Comparison of ENCODE assay signal across 26 cellular contexts in genomic region chr16:57565461-57565860, GRCh38. TPM values are rescaled to one million over a fixed set of nuclear protein-coding genes. Genes with fewer than 3 reads are reported as not detected.
"Had no signal": no experiment of that assay in that cellular context is flagged by ENCODE, and none has a peak within 500 bp of the region (broad histone marks: within the 10 kb centered on the region; RNA-seq: fewer than 3 reads in every experiment).

No MANE protein-coding gene starts in this region.

- ATAC-seq: activated CD8-positive, alpha-beta memory T cell treated with anti-CD3 and anti-CD28 coated beads, Interleukin-2, amount 10 ng/mL, durations not matched to agents 7 days and 5 days; body of pancreas; esophagus mucosa; left ventricle myocardium superior; T-helper 17 cell had no signal

- H3K27me3 ChIP-seq: body of pancreas, cardiac muscle cell, upper lobe of left lung had no signal

- H3K27ac ChIP-seq: body of pancreas, cardiac muscle cell, spleen, thoracic aorta, upper lobe of left lung had no signal

- H3K27me3 Mint-ChIP-seq: activated CD4-positive, alpha-beta memory T cell treated with anti-CD3 and anti-CD28 coated beads, Interleukin-2, amount 10 ng/mL, durations not matched to agents 7 days and 5 days; activated CD8-positive, alpha-beta memory T cell treated with anti-CD3 and anti-CD28 coated beads, Interleukin-2, amount 10 ng/mL, durations not matched to agents 7 days and 5 days; activated naive CD8-positive, alpha-beta T cell treated with anti-CD3 and anti-CD28 coated beads, Interleukin-2, amount 50 U/mL, for 24 hours; T-helper 17 cell had no signal

- H3K27ac Mint-ChIP-seq: activated CD4-positive, alpha-beta memory T cell treated with anti-CD3 and anti-CD28 coated beads, Interleukin-2, amount 10 ng/mL, durations not matched to agents 7 days and 5 days; activated CD8-positive, alpha-beta memory T cell treated with anti-CD3 and anti-CD28 coated beads, Interleukin-2, amount 10 ng/mL, durations not matched to agents 7 days and 5 days; activated naive CD8-positive, alpha-beta T cell treated with anti-CD3 and anti-CD28 coated beads, Interleukin-2, amount 50 U/mL, for 24 hours; activated T-helper 1 cell treated with anti-CD3 and anti-CD28 coated beads, Interleukin-12 subunit alpha, Interleukin-12 subunit beta, Interleukin-2, Interleukin-4 antibody, amounts not matched to agents 30 ng/mL and 10 ng/mL and 1 ng/mL, durations not matched to agents 14 hours and 24 hours and 36 hours; dendritic cell treated with granulocyte-macrophage colony-stimulating factor and Interleukin-4, amounts not matched to agents 40 ng/mL and 50 ng/mL, for 4 days had no signal

- H3K4me3 Mint-ChIP-seq: activated CD4-positive, alpha-beta memory T cell treated with anti-CD3 and anti-CD28 coated beads, Interleukin-2, amount 10 ng/mL, durations not matched to agents 7 days and 5 days; activated CD8-positive, alpha-beta memory T cell treated with anti-CD3 and anti-CD28 coated beads, Interleukin-2, amount 10 ng/mL, durations not matched to agents 7 days and 5 days; activated naive CD8-positive, alpha-beta T cell treated with anti-CD3 and anti-CD28 coated beads, Interleukin-2, amount 50 U/mL, for 24 hours; activated T-helper 1 cell treated with anti-CD3 and anti-CD28 coated beads, Interleukin-12 subunit alpha, Interleukin-12 subunit beta, Interleukin-2, Interleukin-4 antibody, amounts not matched to agents 30 ng/mL and 10 ng/mL and 1 ng/mL, durations not matched to agents 14 hours and 24 hours and 36 hours; dendritic cell treated with granulocyte-macrophage colony-stimulating factor and Interleukin-4, amounts not matched to agents 40 ng/mL and 50 ng/mL, for 4 days; T-helper 17 cell had no signal

- H3K36me3 ChIP-seq: cardiac muscle cell, thoracic aorta, upper lobe of left lung had no signal

- H3K4me1 ChIP-seq: body of pancreas, spleen, upper lobe of left lung had no signal

- H3K9me3 ChIP-seq: thoracic aorta had no signal

- H3K4me3 ChIP-seq: body of pancreas, cardiac muscle cell, spleen, thoracic aorta, upper lobe of left lung had no signal

- H3K4me1 Mint-ChIP-seq: activated naive CD8-positive, alpha-beta T cell treated with anti-CD3 and anti-CD28 coated beads, Interleukin-2, amount 50 U/mL, for 24 hours had no signal

- DNase-seq: activated CD4-positive, alpha-beta memory T cell treated with anti-CD3 and anti-CD28 coated beads, Interleukin-2, amount 10 ng/mL, durations not matched to agents 7 days and 5 days; activated CD4-positive, alpha-beta T cell treated with anti-CD3 and anti-CD28 coated beads for 4 hours; activated CD4-positive, CD25-positive, alpha-beta regulatory T cell; activated CD8-positive, alpha-beta memory T cell treated with anti-CD3 and anti-CD28 coated beads, Interleukin-2, amount 10 ng/mL, durations not matched to agents 7 days and 5 days; activated gamma-delta T cell; activated naive CD4-positive, alpha-beta T cell treated with anti-CD3 and anti-CD28 coated beads, Interleukin-2, amount 50 U/mL, for 16 hours; activated naive CD8-positive, alpha-beta T cell treated with anti-CD3 and anti-CD28 coated beads, Interleukin-2, amount 50 U/mL, for 24 hours; activated T-cell treated with anti-CD3 and anti-CD28 coated beads for 4 hours; body of pancreas; effector memory CD4-positive, alpha-beta T cell; hippocampal formation; left ventricle myocardium superior; occipital lobe; spleen; stimulated activated CD4-positive, alpha-beta T cell treated with anti-CD3 and anti-CD28 coated beads, Interleukin-4, amount 100 ng/mL, for 1 hour; stimulated activated naive CD4-positive, alpha-beta T cell treated with Interleukin-2 at 50 U/mL for 16 hours; SW 1271; T-helper 17 cell; upper lobe of left lung had no signal

RNA-seq across cellular contexts. Expression of gene ADGRG5, which starts 23.0 kb away (rescaled TPM):
- total RNA-seq: cardiac muscle cell, endothelial cell of umbilical vein, left ventricle myocardium superior, mammary epithelial cell, occipital lobe had no signal
- polyA plus RNA-seq: cardiac muscle cell, endothelial cell of umbilical vein, mammary epithelial cell had no signal
